Comparison of ENCODE assay signal across 28 cellular contexts in genomic region chr2:191815010-191815409, GRCh38. TPM values are rescaled to one million over a fixed set of nuclear protein-coding genes. Genes with fewer than 3 reads are reported as not detected.
"Had no signal": no experiment of that assay in that cellular context is flagged by ENCODE, and none has a peak within 500 bp of the region (broad histone marks: within the 10 kb centered on the region; RNA-seq: fewer than 3 reads in every experiment).

No MANE protein-coding gene starts in this region.

- H3K4me1 ChIP-seq: colonic mucosa, foreskin keratinocyte, gastrocnemius medialis had no signal

- ATAC-seq: effector memory CD8-positive, alpha-beta T cell; esophagus mucosa; foreskin keratinocyte; gastrocnemius medialis; gastroesophageal sphincter; heart left ventricle; heart right ventricle had no signal

- H3K27me3 ChIP-seq: colonic mucosa, dorsolateral prefrontal cortex, esophagus muscularis mucosa, esophagus squamous epithelium, foreskin keratinocyte, gastrocnemius medialis, gastroesophageal sphincter, heart left ventricle, heart right ventricle had no signal

- H3K4me3 ChIP-seq: colonic mucosa, coronary artery, dorsolateral prefrontal cortex, esophagus muscularis mucosa, esophagus squamous epithelium, gastrocnemius medialis, gastroesophageal sphincter, heart left ventricle, heart right ventricle had no signal

- FAIRE-seq: colon, endometrium, endothelial cell of umbilical vein, frontal cortex had no signal

- H3K36me3 ChIP-seq: colonic mucosa, esophagus muscularis mucosa, esophagus squamous epithelium, gastrocnemius medialis, gastroesophageal sphincter, heart left ventricle, heart right ventricle had no signal

- H3K27ac ChIP-seq: colonic mucosa, coronary artery, dorsolateral prefrontal cortex, epithelial cell of prostate, esophagus muscularis mucosa, esophagus squamous epithelium, foreskin keratinocyte, gastrocnemius medialis, gastroesophageal sphincter, heart left ventricle, heart right ventricle had no signal

- H3K9me3 ChIP-seq: colonic mucosa, esophagus muscularis mucosa, esophagus squamous epithelium, gastrocnemius medialis, gastroesophageal sphincter, heart right ventricle had no signal

- DNase-seq: colonic mucosa; cortex of kidney; dermis blood vessel endothelial cell; dorsolateral prefrontal cortex; effector CD4-positive, alpha-beta T cell; effector CD8-positive, alpha-beta T cell; effector memory CD4-positive, alpha-beta T cell; effector memory CD8-positive, alpha-beta T cell; endodermal cell; erythroblast; esophagus squamous epithelium; foreskin fibroblast; foreskin keratinocyte; foreskin melanocyte; gastrocnemius medialis; glutamatergic neuron; head of caudate nucleus; heart left ventricle; heart right ventricle had no signal

RNA-seq across cellular contexts. Expression of gene CAVIN2, which starts 31.9 kb away (rescaled TPM):
- total RNA-seq: endodermal cell had no signal
